In genomic region chr10:70265032-70265689, GRCh38 we compare ENCODE assay signal across 9 cellular contexts. TPM values are rescaled to one million over a fixed set of nuclear protein-coding genes. Genes with fewer than 3 reads are reported as not detected.
A peak's percentile ranks its signal among the peaks of the same experiment; 100 is the strongest.
DNase-seq lines count a peak whose midpoint lies in the region; ATAC-seq, FAIRE-seq and TF ChIP-seq lines count a peak whose summit lies in the region.
"Had no signal": no experiment of that assay in that cellular context is flagged by ENCODE, and none has a peak within 500 bp of the region (broad histone marks: within the 10 kb centered on the region; RNA-seq: fewer than 3 reads in every experiment).

No MANE protein-coding gene starts in this region.

- H2AFZ ChIP-seq in PC-9: no peak overlapping the region

- TF ChIP-seq CTCF in 22Rv1 (IDR thresholded peaks at IDR 0.05): peak; percentile 49
- TF ChIP-seq CTCF in PC-9 (conservative IDR thresholded peaks at IDR 0.05): peak; percentile 50; the same call in 1 of the 2 replicates

- ATAC-seq in left ventricle myocardium superior (peak; percentile 63), HG03135 (IDR thresholded peaks at IDR 0.05; ENCODE audit: unreplicated experiment) (no peak)

- no TSS peak for BruUV-seq in PC-9 (replicated peaks; lab: Mats Ljungman, UMichigan)

- no peaks in the 10 kb centered on the region for H3K36me3 ChIP-seq in PC-9 (ENCODE audit: low read depth)

- H3K27ac ChIP-seq in 22Rv1 (no peak overlapping the region), PC-9 (no peak overlapping the region)

- POLR2A ChIA-PET in PC-9 (lab: Charles Lee; ENCODE audit: unreplicated experiment): interaction anchor here (0.6 to 0.7 kb wide), 2 partner anchors 95 to 1575 kb away, joined by 7 read pairs; partner anchors contain the start of gene SAR1A

- intact Hi-C loops in PC-9 (cut with micrococcal nuclease; ENCODE audit: unreplicated experiment): loop anchor here (2.0 kb wide), 1 partner anchor 100 kb away; no protein-coding TSS in a partner anchor
- intact Hi-C loops in left ventricle myocardium superior (cut with micrococcal nuclease): loop anchor here (2.0 kb wide), 1 partner anchor 68 kb away; no protein-coding TSS in a partner anchor

- DNase-seq in GM12891 (ENCODE audit: insufficient read length, low spot score) (peak; percentile 32), PC-9 (peak; percentile 16 to 21), left ventricle myocardium superior (no peak), NCI-H128 (lab: John Stamatoyannopoulos, UW; ENCODE audit: unreplicated experiment) (no peak), KBM-7 (no peak), NCI-H187 (lab: John Stamatoyannopoulos, UW) (no peak)

- H3F3A ChIP-seq in PC-9 (ENCODE audit: insufficient read depth, low read depth): peaks cover 14% of the 10 kb centered on the region

- no peaks in the 10 kb centered on the region for H4K20me1 ChIP-seq in PC-9 (ENCODE audit: insufficient read depth)

- H3K27me3 ChIP-seq in PC-9 (ENCODE audit: insufficient read depth, low read depth): no peaks in the 10 kb centered on the region

- H3K4me1 ChIP-seq in PC-9 (replicated peaks; ENCODE audit: insufficient read depth): peaks cover 20% of the 10 kb centered on the region

- CTCF ChIA-PET in PC-9 (lab: Charles Lee): interaction anchor here (0.6 to 1.2 kb wide), 6 partner anchors 43 to 122 kb away, joined by 3 to 13 read pairs (median 4); no protein-coding TSS in a partner anchor

- no peaks in the 10 kb centered on the region for H3K9me2 ChIP-seq in PC-9 (ENCODE audit: insufficient read depth)

- no peak for TF ChIP-seq POLR2A in GM12891 (IDR thresholded peaks at IDR 0.05; ENCODE audit: low read depth, low read length)

- H3K9me3 ChIP-seq in PC-9 (ENCODE audit: insufficient read depth, low read depth): peaks cover 12% of the 10 kb centered on the region

- in situ Hi-C loops in KBM-7 (cut with MboI; ENCODE audit: low pct_unique_long_range_greater_than_20kb, low sequenced_read_pairs): no loop called here

- H3K4me3 ChIP-seq in PC-9: no peak overlapping the region

- H3K4me2 ChIP-seq in PC-9: no peak overlapping the region

- H3K79me2 ChIP-seq in PC-9 (ENCODE audit: low read depth): no peaks in the 10 kb centered on the region

- no peak for FAIRE-seq in GM12891 (lab: Jason Lieb, UNC)

TF ChIP-seq in GM12891, 5 proteins besides CTCF, POLR2A, EP300 and RAD21:
- TF ChIP-seq PAX5 (IDR thresholded peaks at IDR 0.05; ENCODE audit: insufficient read depth, low read length, severe bottlenecking): no peak
- TF ChIP-seq POLR2AphosphoS5 (IDR thresholded peaks at IDR 0.05; ENCODE audit: low read depth, low read length): no peak
- TF ChIP-seq SPI1 (IDR thresholded peaks at IDR 0.05; ENCODE audit: low read depth, low read length): no peak
- TF ChIP-seq POU2F2 (IDR thresholded peaks at IDR 0.05; ENCODE audit: low read depth, low read length): no peak
- no peak for TF ChIP-seq TAF1 (IDR thresholded peaks at IDR 0.05; ENCODE audit: low read depth, low read length)

RNA-seq across cellular contexts. Expression of gene NPFFR1, which starts 18.6 kb away (rescaled TPM):
- not detected for polyA plus RNA-seq in GM12891 (2012; ENCODE audit: low read depth, missing spikeins)
- total RNA-seq in PC-9 (2021): 0.05 and 0.09 TPM in 2 replicates
- 0.02 TPM for total RNA-seq in left ventricle myocardium superior
- total RNA-seq: mesenteric fat pad had no signal

RNA-seq across cellular contexts. Expression of gene PPA1, which starts 31.9 kb away (rescaled TPM):
- polyA plus RNA-seq in GM12891 (2012; ENCODE audit: low read depth, missing spikeins): 196 TPM
- total RNA-seq in PC-9 (2021) (224 and 236 TPM in 2 replicates), left ventricle myocardium superior (106 TPM)

Comparison
In these comparisons a context has a peak if more than half of its experiments do, and no peak if none do; other contexts are left out.
1. DNase-seq: peak in GM12891 (single experiment) and PC-9 (2 of 2); none in left ventricle myocardium superior (single experiment), NCI-H128 (single experiment), KBM-7 (single experiment) and NCI-H187 (0 of 2).